Comparison of ENCODE assay signal across 8 cellular contexts in genomic region chr6:87701676-87702588, GRCh38. TPM values are rescaled to one million over a fixed set of nuclear protein-coding genes. Genes with fewer than 3 reads are reported as not detected.
A peak's percentile ranks its signal among the peaks of the same experiment; 100 is the strongest.
DNase-seq lines count a peak whose midpoint lies in the region; ATAC-seq, FAIRE-seq and TF ChIP-seq lines count a peak whose summit lies in the region.

Gene AKIRIN2, minus strand, starts transcription at chr6:87702233. Its CDS starts 549 bp downstream, at chr6:87701684.

- peak within 1 kb of the TSS; percentile 89 for H3K4me3 ChIP-seq in AG10803 (ENCODE audit: low read length)

- DNase-seq in AG10803 (ENCODE audit: low read depth) = peak; percentile 99
- peak; percentile 95 for DNase-seq in NCI-H460 (ENCODE audit: extremely low read depth, low read depth)
- DNase-seq in activated CD4-positive, CD25-positive, alpha-beta regulatory T cell treated with anti-CD3 and anti-CD28 coated beads, Interleukin-2, amount 50 U/mL, for 72 hours = peak; percentile 95
- peak; percentile 86 to 91 for DNase-seq in cerebellar nuclear complex (lab: John Stamatoyannopoulos, UW)
- peak; percentile 93 for DNase-seq in stimulated activated CD4-positive, alpha-beta T cell treated with anti-CD3 and anti-CD28 coated beads, Interleukin-12 subunit alpha, Interleukin-12 subunit beta, amount 100 ng/mL, for 4 hours

- FAIRE-seq in islet of Langerhans (lab: Jason Lieb, UNC) = peak; percentile 72

- TF ChIP-seq CTCF in AG10803 (conservative IDR thresholded peaks at IDR 0.05; ENCODE audit: low read length) = no peak

- ATAC-seq in GM19043 (IDR thresholded peaks at IDR 0.05; ENCODE audit: low read depth, unreplicated experiment) = peak; percentile 63
- peak; percentile 69 for ATAC-seq in HG03378 (IDR thresholded peaks at IDR 0.05; ENCODE audit: unreplicated experiment)

RNA-seq across cellular contexts. Expression of gene AKIRIN2, which starts in this region (rescaled TPM):
- 28.2 and 30.8 TPM in 2 replicates for total RNA-seq in NCI-H460 (2014; rRNA removed; shearing (Covaris generic))
- 17.8 and 18.4 TPM in 2 replicates for polyA plus RNA-seq in NCI-H460 (2014; cell fraction: nucleus; rRNA removed)

Comparison
In these comparisons a context has a peak if more than half of its experiments do, and no peak if none do; other contexts are left out.
1. Peak in every context shown above with its lines: DNase-seq, ATAC-seq and H3K4me3 ChIP-seq.